21 cellular contexts compared by ENCODE assay signal in genomic region chr15:44782516-44782915, GRCh38. TPM values are rescaled to one million over a fixed set of nuclear protein-coding genes. Genes with fewer than 3 reads are reported as not detected.
A peak's percentile ranks its signal among the peaks of the same experiment; 100 is the strongest.
DNase-seq lines count a peak whose midpoint lies in the region; ATAC-seq, FAIRE-seq and TF ChIP-seq lines count a peak whose summit lies in the region.
"Had no signal": no experiment of that assay in that cellular context is flagged by ENCODE, and none has a peak within 500 bp of the region (broad histone marks: within the 10 kb centered on the region; RNA-seq: fewer than 3 reads in every experiment).

No MANE protein-coding gene starts in this region.

- DNase-seq in HepG2 (ENCODE audit: low spot score): no peak
- DNase-seq in right lobe of liver: no peak
- peak; percentile 41 for DNase-seq in RPMI7951 (ENCODE audit: low read depth)
- peak; percentile 24 for DNase-seq in glomerular visceral epithelial cell (ENCODE audit: extremely low spot score)
- no peak for DNase-seq in Kasumi-1 (lab: John Stamatoyannopoulos, UW)
- DNase-seq in stimulated activated naive CD8-positive, alpha-beta T cell treated with anti-CD3 and anti-CD28 coated beads, Interleukin-15, Interleukin-2, amounts not matched to agents 100 U/mL and 50 U/mL, for 24 hours: no peak
- no peak for DNase-seq in central memory CD4-positive, alpha-beta T cell
- no peak for DNase-seq in GM13977 (ENCODE audit: low spot score)
- DNase-seq: ACHN; activated CD4-positive, alpha-beta T cell treated with anti-CD3 and anti-CD28 coated beads for 4 hours; activated CD8-positive, alpha-beta memory T cell treated with anti-CD3 and anti-CD28 coated beads, Interleukin-2, amount 10 ng/mL, durations not matched to agents 7 days and 5 days; CD4-positive, alpha-beta memory T cell; H7; NCI-H1436; NCI-H345; spleen; stimulated activated CD4-positive, alpha-beta T cell treated with anti-CD3 and anti-CD28 coated beads, Interleukin-4, amount 100 ng/mL, for 4 hours had no signal

- H3K36me3 ChIP-seq in HepG2 (replicated peaks in 1 of 2; ENCODE audit: control insufficient read depth in 1 of 2, insufficient read depth in 2 of 2, low read length in 2 of 2) (no peaks in the 10 kb centered on the region), right lobe of liver (no peaks in the 10 kb centered on the region)
- H3K36me3 ChIP-seq: spleen had no signal

- no peaks in the 10 kb centered on the region for H3K27me3 ChIP-seq in HepG2 (ENCODE audit: control insufficient read depth in 1 of 2, insufficient read depth in 2 of 2, low read length in 2 of 2)
- H3K27me3 ChIP-seq in right lobe of liver: no peaks in the 10 kb centered on the region
- H3K27me3 ChIP-seq: spleen had no signal

- FAIRE-seq in HepG2 (lab: Jason Lieb, UNC): no peak
- FAIRE-seq: HTR-8/SVneo, TTC549 had no signal

- no peak for TF ChIP-seq POLR2A in HepG2 (IDR thresholded peaks at IDR 0.05; ENCODE audit: insufficient read depth in 1 of 2, low read depth in 2 of 2, low read length in 2 of 2)
- no peak for TF ChIP-seq POLR2A in right lobe of liver (IDR thresholded peaks at IDR 0.05)

- no peaks in the 10 kb centered on the region for H4K20me1 ChIP-seq in HepG2 (ENCODE audit: insufficient read depth, low read length)

- peaks cover 17% of the 10 kb centered on the region; the same call in 1 of the 2 replicates for H3K4me1 ChIP-seq in HepG2 (ENCODE audit: insufficient read depth, low read length)
- H3K4me1 ChIP-seq in right lobe of liver: no peaks in the 10 kb centered on the region

- no peak overlapping the region for H3K27ac ChIP-seq in HepG2 (ENCODE audit: extremely low read length, insufficient read depth, low read length)
- no peak overlapping the region for H3K27ac ChIP-seq in right lobe of liver
- H3K27ac ChIP-seq: spleen had no signal

- no TSS peak for BruUV-seq in HepG2 (replicated peaks; lab: Mats Ljungman, UMichigan)

- ATAC-seq in HepG2 (no peak), right lobe of liver (no peak)
- ATAC-seq in stimulated activated naive CD8-positive, alpha-beta T cell treated with anti-CD3 and anti-CD28 coated beads, Interleukin-15, Interleukin-2, amounts not matched to agents 100 U/mL and 50 U/mL, for 24 hours: no peak
- ATAC-seq: activated CD8-positive, alpha-beta memory T cell treated with anti-CD3 and anti-CD28 coated beads, Interleukin-2, amount 10 ng/mL, durations not matched to agents 7 days and 5 days; esophagus mucosa; left lobe of liver had no signal

- intact Hi-C loops in HepG2 (cut with micrococcal nuclease; ENCODE audit: unreplicated experiment) (no loop called here), right lobe of liver (cut with DNase I) (no loop called here)

- in situ Hi-C loops in HepG2 (cut with HindIII; ENCODE audit: extremely low pct_ligation_motif_present, low pct_unique_long_range_greater_than_20kb): no loop called here
- in situ Hi-C loops in GM13977 (cut with MboI; ENCODE audit: low pct_unique_long_range_greater_than_20kb, low sequenced_read_pairs, unreplicated experiment): no loop called here

- no peaks in the 10 kb centered on the region for H3K79me2 ChIP-seq in HepG2 (ENCODE audit: insufficient read depth, low read length)

- no peak overlapping the region for H3K9ac ChIP-seq in HepG2 (ENCODE audit: insufficient read depth, low read depth, low read length)

- CTCF ChIA-PET in HepG2 (lab: Yijun Ruan, JAX; ENCODE audit: low intra/inter-chr PET ratio, low total read pairs): no interaction called here

- no peak overlapping the region for H2AFZ ChIP-seq in HepG2 (ENCODE audit: low read length)

- TF ChIP-seq EP300 in HepG2 (IDR thresholded peaks at IDR 0.05; ENCODE audit: low read depth in 2 of 2, low read length in 2 of 2) (no peak), HepG2 (CRISPR knock-in tag; IDR thresholded peaks at IDR 0.05; ENCODE audit: borderline replicate concordance) (no peak)

- TF ChIP-seq CTCF in HepG2 (CRISPR knock-in tag; IDR thresholded peaks at IDR 0.05) (no peak), right lobe of liver (IDR thresholded peaks at IDR 0.05) (no peak), GM13977 (IDR thresholded peaks at IDR 0.05; ENCODE audit: extremely low read depth, insufficient read depth, missing control alignments) (no peak)

- WGBS in HepG2 (ENCODE audit: low lambda C conversion rate): 57% methylated on average over 3 of the region's 3 CpGs
- 96% methylated on average over 3 of the region's 3 CpGs for WGBS in right lobe of liver (ENCODE audit: insufficient coverage, low coverage, low lambda C conversion rate, missing lambda C conversion rate)

- H3K4me3 ChIP-seq in HepG2 (replicated peaks in 1 of 3; ENCODE audit: insufficient read depth in 1 of 3, low read depth in 2 of 3, low read length in 3 of 3) (no peak overlapping the region), right lobe of liver (no peak overlapping the region)
- H3K4me3 ChIP-seq: spleen had no signal

- TF ChIP-seq RAD21 in HepG2 (CRISPR knock-in tag; IDR thresholded peaks at IDR 0.05): no peak

- POLR2A ChIA-PET in HepG2 (lab: Yijun Ruan, JAX): no interaction called here

- no peak overlapping the region for H3K4me2 ChIP-seq in HepG2 (ENCODE audit: low read depth, low read length)

- H3K9me3 ChIP-seq in HepG2 (ENCODE audit: low read length) (no peaks in the 10 kb centered on the region), right lobe of liver (no peaks in the 10 kb centered on the region)
- H3K9me3 ChIP-seq: spleen had no signal

TF ChIP-seq in HepG2, 621 proteins besides CTCF, POLR2A, EP300 and RAD21:
- TF ChIP-seq FOSL2 (CRISPR knock-in tag; IDR thresholded peaks at IDR 0.05) (0 out of 2 replicates have a peak, but pooled peaks have one; percentile 15), SKI (IDR thresholded peaks at IDR 0.05; ENCODE audit: partially characterized antibody) (no peak)

RNA-seq across cellular contexts. Expression of gene TRIM69, which starts 46.2 kb away (rescaled TPM):
- total RNA-seq in HepG2 (2016; rRNA removed; fragmentation: Illumina TruSeq; extraction: Trizol): 2.6 and 4.0 TPM in 2 replicates
- 2.6 and 3.3 TPM in 2 replicates for total RNA-seq in HepG2 (2016; cell fraction: cytosol; rRNA removed; fragmentation: Illumina TruSeq; extraction: Trizol; ENCODE audit: low read depth)
- total RNA-seq in HepG2 (2016; cell fraction: insoluble cytoplasmic fraction; rRNA removed; fragmentation: Illumina TruSeq; extraction: Trizol): 2.7 and 3.4 TPM in 2 replicates
- 5.1 and 6.1 TPM in 2 replicates for total RNA-seq in HepG2 (2016; cell fraction: membrane; rRNA removed; fragmentation: Illumina TruSeq; extraction: Trizol)
- total RNA-seq in HepG2 (2016; cell fraction: nucleus; rRNA removed; fragmentation: Illumina TruSeq; extraction: Trizol): 2.0 TPM in 2 replicates
- polyA plus RNA-seq in HepG2 (2011; rRNA removed): 2.7 and 3.2 TPM in 2 replicates
- polyA plus RNA-seq in HepG2 (2011; cell fraction: cytosol; rRNA removed): 2.1 and 2.9 TPM in 2 replicates
- polyA plus RNA-seq in HepG2 (2011; cell fraction: nucleus; rRNA removed): 0.88 and 1.4 TPM in 2 replicates
- polyA plus RNA-seq in HepG2 (2012): 2.3 and 2.6 TPM in 2 replicates
- 2.8 and 4.0 TPM in 2 replicates for polyA plus RNA-seq in HepG2 (2016; cell fraction: cytosol; fragmentation: Illumina TruSeq; extraction: Trizol; ENCODE audit: low read depth)
- 5.4 and 8.8 TPM in 2 replicates for polyA plus RNA-seq in HepG2 (2016; cell fraction: insoluble cytoplasmic fraction; fragmentation: Illumina TruSeq; extraction: Trizol; ENCODE audit: low read depth)
- polyA plus RNA-seq in HepG2 (2016; cell fraction: membrane; fragmentation: Illumina TruSeq; extraction: Trizol; ENCODE audit: low read depth): 5.4 and 6.5 TPM in 2 replicates
- polyA plus RNA-seq in HepG2 (2016; cell fraction: nucleus; fragmentation: Illumina TruSeq; extraction: Trizol; ENCODE audit: insufficient read depth, low read depth): 2.5 and 2.8 TPM in 2 replicates
- 3.3 and 13.1 TPM in 2 replicates for polyA minus RNA-seq in HepG2 (2011; rRNA and poly(A)+ RNA removed; ENCODE audit: low replicate concordance)
- polyA minus RNA-seq in HepG2 (2011; cell fraction: cytosol; rRNA and poly(A)+ RNA removed): 2.7 and 3.2 TPM in 2 replicates
- 1.7 and 2.2 TPM in 2 replicates for polyA minus RNA-seq in HepG2 (2011; cell fraction: nucleus; rRNA and poly(A)+ RNA removed)
- total RNA-seq in right lobe of liver: 10 to 100 TPM in 1 of 6 experiments, 1 to 10 TPM in 5; 3.8 to 16.9 (median 6.5) TPM
- total RNA-seq in RPMI7951 (2014; rRNA removed; shearing (Covaris generic)): 10.5 and 13.9 TPM in 2 replicates

Comparison
In these comparisons a context has a peak if more than half of its experiments do, and no peak if none do; other contexts are left out.
1. DNase-seq: peak in RPMI7951 (single experiment) and glomerular visceral epithelial cell (single experiment); none in HepG2 (single experiment), right lobe of liver (0 of 3), Kasumi-1 (0 of 2), stimulated activated naive CD8-positive, alpha-beta T cell treated with anti-CD3 and anti-CD28 coated beads, Interleukin-15, Interleukin-2, amounts not matched to agents 100 U/mL and 50 U/mL, for 24 hours (single experiment), central memory CD4-positive, alpha-beta T cell (single experiment) and GM13977 (single experiment).